7 cellular contexts compared by ENCODE assay signal in the genomic region with DNA sequence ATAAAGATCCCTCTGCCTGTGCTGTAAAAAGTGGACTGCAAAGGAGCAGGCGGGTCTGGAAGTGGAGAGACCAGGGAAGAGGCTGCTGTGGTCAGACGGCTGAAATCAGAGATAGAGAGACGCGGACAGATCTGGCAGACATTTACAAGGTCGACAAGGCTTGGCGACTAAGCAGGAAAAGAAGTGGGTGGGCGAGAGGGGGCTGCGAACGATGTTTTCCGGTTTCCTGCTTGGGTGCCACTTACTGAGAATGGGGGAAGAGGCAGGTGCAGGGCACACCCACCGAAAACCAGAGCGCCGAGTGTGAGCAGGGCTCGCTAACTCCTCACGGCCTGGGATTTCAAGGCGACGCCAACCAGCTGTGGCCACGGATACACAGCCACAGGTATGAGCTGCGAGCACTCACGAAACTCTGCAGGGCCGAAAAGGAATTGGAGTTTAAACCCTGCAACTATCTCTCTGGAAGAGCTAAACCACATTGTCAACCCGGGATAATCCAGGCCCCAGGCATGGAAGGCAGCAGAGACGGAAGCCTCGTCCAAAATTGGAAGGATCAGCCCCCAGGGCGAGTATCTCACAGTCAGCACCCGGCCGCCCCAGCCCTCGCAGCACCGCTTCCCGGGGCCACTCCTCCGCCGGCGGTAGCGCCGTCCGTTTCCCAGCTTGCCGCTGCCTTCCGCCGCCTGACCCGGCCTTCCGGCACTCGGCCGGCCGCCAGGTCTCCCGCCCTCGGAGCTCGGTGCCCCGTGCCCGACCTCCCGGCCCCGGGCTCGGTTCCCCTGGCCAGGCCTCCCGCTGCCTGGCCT. TPM values are rescaled to one million over a fixed set of nuclear protein-coding genes. Genes with fewer than 3 reads are reported as not detected.
DNase-seq lines count a peak whose midpoint lies in the region; ATAC-seq lines count a peak whose summit lies in the region.

No MANE protein-coding gene starts in this region.

- WGBS in esophagus, 2 donors: 0 to 1% methylated on average over 45 to 53 of the region's 53 CpGs

- peak; percentile 8 for DNase-seq in NCI-H345 treated with DMSO at 0.1 percent for 48 hours (lab: John Stamatoyannopoulos, UW; ENCODE audit: unreplicated experiment)
- peak; percentile 67 for DNase-seq in activated T-cell treated with anti-CD3 and anti-CD28 coated beads, Interleukin-2, amount 50 U/mL, for 24 hours
- DNase-seq in stimulated activated naive CD4-positive, alpha-beta T cell treated with Interleukin-2 at 50 U/mL for 16 hours (lab: John Stamatoyannopoulos, UW): peak; percentile 30

- H3K9me3 Mint-ChIP-seq in activated T-cell treated with anti-CD3 and anti-CD28 coated beads, Interleukin-2, amount 50 U/mL, for 24 hours: no peaks in the 10 kb centered on the region

- H3K9ac ChIP-seq in mucosa of stomach (ENCODE audit: low read length): peak overlapping the region; percentile 98

- peaks cover 55% of the 10 kb centered on the region for H3K36me3 Mint-ChIP-seq in activated T-cell treated with anti-CD3 and anti-CD28 coated beads, Interleukin-2, amount 50 U/mL, for 24 hours (ENCODE audit: low read depth)

- peaks cover 61% of the 10 kb centered on the region for H3K4me1 Mint-ChIP-seq in activated T-cell treated with anti-CD3 and anti-CD28 coated beads, Interleukin-2, amount 50 U/mL, for 24 hours (ENCODE audit: low read depth)

- H3K9me3 ChIP-seq in esophagus (ENCODE audit: control insufficient read depth in 2 of 2, insufficient read depth in 1 of 2, low read depth in 1 of 2, low read length in 1 of 2) (no peaks in the 10 kb centered on the region), mucosa of stomach (ENCODE audit: control insufficient read depth, low read length) (no peaks in the 10 kb centered on the region)

- H3K27me3 ChIP-seq in esophagus (ENCODE audit: control insufficient read depth in 1 of 2, insufficient read depth in 2 of 2, low read length in 2 of 2) (no peaks in the 10 kb centered on the region), mucosa of stomach (ENCODE audit: control insufficient read depth, insufficient read depth, low read length) (no peaks in the 10 kb centered on the region)

- H3K27me3 Mint-ChIP-seq in activated T-cell treated with anti-CD3 and anti-CD28 coated beads, Interleukin-2, amount 50 U/mL, for 24 hours: no peaks in the 10 kb centered on the region

- H3K4me1 ChIP-seq in esophagus (ENCODE audit: control insufficient read depth in 2 of 2, insufficient read depth in 2 of 2, low read length in 1 of 2) (peaks cover 0 to 7% of the 10 kb centered on the region in 2 donors), mucosa of stomach (ENCODE audit: control insufficient read depth, insufficient read depth, low read length) (peaks cover 36% of the 10 kb centered on the region)

- ATAC-seq in GM18499 (IDR thresholded peaks at IDR 0.05; ENCODE audit: insufficient read depth, unreplicated experiment) (peak; percentile 7), HG02588 (IDR thresholded peaks at IDR 0.05; ENCODE audit: unreplicated experiment) (peak; percentile 25)

- H3K4me3 ChIP-seq in esophagus (ENCODE audit: low read depth in 1 of 2, low read length in 2 of 2): peak overlapping the region; percentile 58 to 68
- peak overlapping the region; percentile 84 for H3K4me3 ChIP-seq in mucosa of stomach (ENCODE audit: low read length)

- H3K36me3 ChIP-seq in esophagus (ENCODE audit: control insufficient read depth in 2 of 2, insufficient read depth in 2 of 2, low read length in 1 of 2) (peaks cover 0 to 2% of the 10 kb centered on the region in 2 donors), mucosa of stomach (ENCODE audit: control insufficient read depth, insufficient read depth, low read length) (no peaks in the 10 kb centered on the region)

- H3K27ac Mint-ChIP-seq in activated T-cell treated with anti-CD3 and anti-CD28 coated beads, Interleukin-2, amount 50 U/mL, for 24 hours: peak overlapping the region; percentile 94

- peak overlapping the region; percentile 97 for H3K4me3 Mint-ChIP-seq in activated T-cell treated with anti-CD3 and anti-CD28 coated beads, Interleukin-2, amount 50 U/mL, for 24 hours

- peak overlapping the region; percentile 94 to 99 for H3K27ac ChIP-seq in esophagus (ENCODE audit: low read depth in 2 of 2, low read length in 1 of 2)

RNA-seq across cellular contexts. Expression of gene CASP3, which starts 0.8 kb away (rescaled TPM):
- polyA plus RNA-seq in esophagus: 10 to 100 TPM; 12.2 to 15.7 TPM

RNA-seq across cellular contexts. Expression of gene PRIMPOL, which starts 1.1 kb away (rescaled TPM):
- 10 to 100 TPM in 1 of 2 donors, 1 to 10 TPM in 1; 5.9 to 27.3 TPM for polyA plus RNA-seq in esophagus

Comparison
In these comparisons a context has a peak if more than half of its experiments do, and no peak if none do; other contexts are left out.
1. Peak in every context shown above with its lines: DNase-seq, ATAC-seq, H3K4me3 ChIP-seq and H3K27ac ChIP-seq.
2. DNase-seq: peak in every context shown above with its lines; median percentile 67 in activated T-cell treated with anti-CD3 and anti-CD28 coated beads, Interleukin-2, amount 50 U/mL, for 24 hours; 30 in stimulated activated naive CD4-positive, alpha-beta T cell treated with Interleukin-2 at 50 U/mL for 16 hours; 8 in NCI-H345 treated with DMSO at 0.1 percent for 48 hours.